Comparison of ENCODE assay signal across 8 cellular contexts in genomic region chr19:39446365-39447084, GRCh38. TPM values are rescaled to one million over a fixed set of nuclear protein-coding genes. Genes with fewer than 3 reads are reported as not detected.
DNase-seq lines count a peak whose midpoint lies in the region; ATAC-seq and TF ChIP-seq lines count a peak whose summit lies in the region.

No MANE protein-coding gene starts in this region.

- peak overlapping the region; percentile 90 to 98 (median 96) for H3K9ac ChIP-seq in BLaER1 treated with 17β-estradiol and CSF1 and Interleukin-3, amounts not matched to agents 10 nM and 100 nM
- H3K9ac ChIP-seq in duodenal mucosa (ENCODE audit: low read depth in 1 of 2, low read length in 2 of 2) = peak overlapping the region; percentile 97 to 99

- no peaks in the 10 kb centered on the region for H3K9me3 ChIP-seq in BLaER1 treated with 17β-estradiol and CSF1 and Interleukin-3, amounts not matched to agents 10 nM and 100 nM (replicated peaks in 1 of 11)
- H3K9me3 ChIP-seq in MG63 (no peaks in the 10 kb centered on the region; the same call in 1 of the 2 replicates), duodenal mucosa (ENCODE audit: control insufficient read depth in 1 of 2, low read length in 2 of 2) (no peaks in the 10 kb centered on the region)

- H3K4me2 ChIP-seq in BLaER1 treated with 17β-estradiol and CSF1 and Interleukin-3, amounts not matched to agents 10 nM and 100 nM = peak overlapping the region; percentile 76 to 98 (median 93)

- peak overlapping the region; percentile 97 to 98 (median 98) for H3K4me3 Mint-ChIP-seq in nephron

- ATAC-seq in HG03442 (IDR thresholded peaks at IDR 0.05; ENCODE audit: unreplicated experiment) (no peak), HG03139 (IDR thresholded peaks at IDR 0.05; ENCODE audit: unreplicated experiment) (no peak)

- H3K4me3 ChIP-seq in BLaER1 treated with 17β-estradiol and CSF1 and Interleukin-3, amounts not matched to agents 10 nM and 100 nM = peak overlapping the region; percentile 83 to 100 (median 94)
- H3K4me3 ChIP-seq in MG63 = peak overlapping the region; percentile 95
- peak overlapping the region; percentile 98 to 100 for H3K4me3 ChIP-seq in duodenal mucosa (ENCODE audit: low read depth in 1 of 2, low read length in 2 of 2)

- H3K36me3 Mint-ChIP-seq in nephron (ENCODE audit: low read depth) = peaks cover 24% of the 10 kb centered on the region

- DNase-seq in MG63 = no peak
- DNase-seq in NCI-H1417 (lab: John Stamatoyannopoulos, UW) = no peak
- no peak for DNase-seq in DMS53 treated with DMSO at 0.1 percent for 48 hours (lab: John Stamatoyannopoulos, UW; ENCODE audit: unreplicated experiment)

- peaks cover 26% of the 10 kb centered on the region for H3K4me1 Mint-ChIP-seq in nephron

- peak overlapping the region; percentile 88 to 98 (median 93) for H3K27ac Mint-ChIP-seq in nephron

- H4K20me1 ChIP-seq in BLaER1 treated with 17β-estradiol and CSF1 and Interleukin-3, amounts not matched to agents 10 nM and 100 nM = peaks cover 47 to 60% (median 53%) of the 10 kb centered on the region in 11 experiments

- H3K9me3 Mint-ChIP-seq in nephron = no peaks in the 10 kb centered on the region

- peaks cover 18 to 50% (median 46%) of the 10 kb centered on the region in 11 experiments; a peak in 21 of 22 replicates for H3K36me3 ChIP-seq in BLaER1 treated with 17β-estradiol and CSF1 and Interleukin-3, amounts not matched to agents 10 nM and 100 nM
- H3K36me3 ChIP-seq in MG63 (peaks cover 33% of the 10 kb centered on the region), duodenal mucosa (ENCODE audit: control insufficient read depth in 1 of 2, insufficient read depth in 2 of 2, low read length in 2 of 2) (peaks cover 3 to 12% of the 10 kb centered on the region in 2 donors)

- peaks cover 41 to 57% (median 47%) of the 10 kb centered on the region in 10 experiments for H3K4me1 ChIP-seq in BLaER1 treated with 17β-estradiol and CSF1 and Interleukin-3, amounts not matched to agents 10 nM and 100 nM
- peaks cover 33 to 39% of the 10 kb centered on the region in 2 donors for H3K4me1 ChIP-seq in duodenal mucosa (ENCODE audit: control insufficient read depth in 1 of 2, insufficient read depth in 2 of 2, low read length in 2 of 2)

- H3K27ac ChIP-seq in BLaER1 treated with 17β-estradiol and CSF1 and Interleukin-3, amounts not matched to agents 10 nM and 100 nM = peak overlapping the region; percentile 88 to 98 (median 94); a peak in 16 of 22 replicates
- no peak overlapping the region for H3K27ac ChIP-seq in duodenal mucosa (ENCODE audit: low read depth, low read length)

- TF ChIP-seq CTCF in nephron (IDR thresholded peaks at IDR 0.05; ENCODE audit: unreplicated experiment in 3 of 3) = no peak

- H3K27me3 ChIP-seq in BLaER1 treated with 17β-estradiol and CSF1 and Interleukin-3, amounts not matched to agents 10 nM and 100 nM = no peaks in the 10 kb centered on the region
- H3K27me3 ChIP-seq in MG63 (no peaks in the 10 kb centered on the region), duodenal mucosa (ENCODE audit: control insufficient read depth in 1 of 2, insufficient read depth in 2 of 2, low read length in 2 of 2) (no peaks in the 10 kb centered on the region)

- H3K27me3 Mint-ChIP-seq in nephron (ENCODE audit: low read depth) = no peaks in the 10 kb centered on the region

RNA-seq across cellular contexts. Expression of gene SUPT5H, which starts 1.1 kb away (rescaled TPM):
- 55.9 and 102 TPM in 2 replicates for total RNA-seq in MG63 (2014; rRNA removed; shearing (Covaris generic); ENCODE audit: low replicate concordance)

RNA-seq across cellular contexts. Expression of gene RPS16, which starts 10.8 kb away (rescaled TPM):
- 95.9 and 97.8 TPM in 2 replicates for total RNA-seq in MG63 (2014; rRNA removed; shearing (Covaris generic); ENCODE audit: low replicate concordance)

RNA-seq across cellular contexts. Expression of gene PLEKHG2, which starts 34.1 kb away (rescaled TPM):
- 3.0 and 12.4 TPM in 2 replicates for total RNA-seq in MG63 (2014; rRNA removed; shearing (Covaris generic); ENCODE audit: low replicate concordance)

RNA-seq across cellular contexts. Expression of gene TIMM50, which starts 34.1 kb away (rescaled TPM):
- 166 and 218 TPM in 2 replicates for total RNA-seq in MG63 (2014; rRNA removed; shearing (Covaris generic); ENCODE audit: low replicate concordance)

RNA-seq across cellular contexts. Expression of gene ZFP36, which starts 39.9 kb away (rescaled TPM):
- 0.66 and 1.4 TPM in 2 replicates for total RNA-seq in MG63 (2014; rRNA removed; shearing (Covaris generic); ENCODE audit: low replicate concordance)
